17 cellular contexts compared by ENCODE assay signal in genomic region chr1:181486098-181486420, GRCh38. TPM values are rescaled to one million over a fixed set of nuclear protein-coding genes. Genes with fewer than 3 reads are reported as not detected.
DNase-seq lines count a peak whose midpoint lies in the region; FAIRE-seq and TF ChIP-seq lines count a peak whose summit lies in the region.
"Had no signal": no experiment of that assay in that cellular context is flagged by ENCODE, and none has a peak within 500 bp of the region (broad histone marks: within the 10 kb centered on the region; RNA-seq: fewer than 3 reads in every experiment).

No MANE protein-coding gene starts in this region.

- DNase-seq in activated naive CD4-positive, alpha-beta T cell treated with anti-CD3 and anti-CD28 coated beads for 36 hours = no peak
- no peak for DNase-seq in H9
- no peak for DNase-seq in epithelial cell of proximal tubule (ENCODE audit: low read depth)
- DNase-seq in D721Med (ENCODE audit: insufficient read length, low spot score) = no peak
- DNase-seq in stimulated activated CD4-positive, alpha-beta T cell treated with anti-CD3 and anti-CD28 coated beads, Interleukin-4, amount 100 ng/mL, for 4 hours = no peak
- no peak for DNase-seq in GDM1 (lab: John Stamatoyannopoulos, UW)
- DNase-seq: activated gamma-delta T cell treated with Interleukin-2 at 50 U/mL for 16 hours, cortex of kidney, NCI-H446 had no signal

- H2BK5ac ChIP-seq in H9 (ENCODE audit: insufficient read length, low read length) = no peak overlapping the region

- H3K27ac ChIP-seq in H9 (ENCODE audit: insufficient read length, low read depth, low read length) = no peak overlapping the region
- no peak overlapping the region for H3K27ac ChIP-seq in parathyroid adenoma
- H3K27ac ChIP-seq: upper lobe of left lung had no signal

- H3K79me2 ChIP-seq in H9 (ENCODE audit: insufficient read depth, low read length) = no peaks in the 10 kb centered on the region
- H3K79me2 ChIP-seq in parathyroid adenoma = no peaks in the 10 kb centered on the region

- CTCF ChIA-PET in activated naive CD4-positive, alpha-beta T cell treated with anti-CD3 and anti-CD28 coated beads for 36 hours (lab: Charles Lee) = interaction anchor here (0.7 kb wide), 1 partner anchor 15 kb away, joined by 3 read pairs; no protein-coding TSS in a partner anchor

- H3K4ac ChIP-seq in H9 (ENCODE audit: low read depth, low read length) = no peak overlapping the region

- H3K27ac Mint-ChIP-seq in activated naive CD4-positive, alpha-beta T cell treated with anti-CD3 and anti-CD28 coated beads, Interleukin-2, amount 50 U/mL, for 24 hours = no peak overlapping the region
- H3K27ac Mint-ChIP-seq in activated naive CD4-positive, alpha-beta T cell treated with anti-CD3 and anti-CD28 coated beads for 36 hours = no peak overlapping the region
- H3K27ac Mint-ChIP-seq in H9 = 0 out of 7 replicates have a peak overlapping the region, but pooled peaks of 1 of the 3 experiments have one; percentile 46
- H3K27ac Mint-ChIP-seq: natural killer cell treated with Interleukin-12 subunit alpha and Interleukin-12 subunit beta and Interleukin-15 and Interleukin-18, amount 100 ng/mL, for 72 hours; stimulated activated naive B cell treated with anti-CD40 and anti-IgM and Interleukin-4, amounts not matched to agents 10 μg/mL and 1 μg/mL and 100 μg/mL, for 72 hours had no signal

- H2BK20ac ChIP-seq in H9 (ENCODE audit: low read depth, low read length, poor library complexity, severe bottlenecking) = no peak overlapping the region

- peak overlapping the region; percentile 41 for H2AFZ ChIP-seq in H9 (ENCODE audit: low read length)
- H2AFZ ChIP-seq in parathyroid adenoma = no peak overlapping the region

- no peak overlapping the region for H3K4me3 ChIP-seq in epithelial cell of proximal tubule (ENCODE audit: low read depth, low read length)
- no peak overlapping the region for H3K4me3 ChIP-seq in parathyroid adenoma (ENCODE audit: low read depth, low read length)
- H3K4me3 ChIP-seq: K562, lung, upper lobe of left lung had no signal

- TF ChIP-seq CTCF in H9 (conservative IDR thresholded peaks at IDR 0.05) (peak; percentile 36; the same call in 2 of the 3 replicates), epithelial cell of proximal tubule (conservative IDR thresholded peaks at IDR 0.05; ENCODE audit: low read depth, low read length) (peak; percentile 8), parathyroid adenoma (IDR thresholded peaks at IDR 0.05) (no peak), D721Med (IDR thresholded peaks at IDR 0.05; ENCODE audit: insufficient read depth, missing control alignments) (no peak)

- H2AK5ac ChIP-seq in H9 (ENCODE audit: insufficient read length, low read length) = no peak overlapping the region

- FAIRE-seq in D721Med (lab: Jason Lieb, UNC) = no peak
- FAIRE-seq: K562 had no signal

- H3K27me3 ChIP-seq in H9 (ENCODE audit: insufficient read depth, low read length) (peaks cover 44% of the 10 kb centered on the region), parathyroid adenoma (ENCODE audit: control insufficient read depth, insufficient read depth, low read length) (no peaks in the 10 kb centered on the region)

- H3K36me3 Mint-ChIP-seq in activated naive CD4-positive, alpha-beta T cell treated with anti-CD3 and anti-CD28 coated beads, Interleukin-2, amount 50 U/mL, for 24 hours = no peaks in the 10 kb centered on the region
- no peaks in the 10 kb centered on the region for H3K36me3 Mint-ChIP-seq in activated naive CD4-positive, alpha-beta T cell treated with anti-CD3 and anti-CD28 coated beads for 36 hours (ENCODE audit: low read depth)
- H3K36me3 Mint-ChIP-seq in H9 (ENCODE audit: insufficient read depth in 1 of 3, low read depth in 3 of 3) = peaks cover 0 to 4% (median 0%) of the 10 kb centered on the region in 3 experiments; a peak in 2 of 7 replicates
- H3K36me3 Mint-ChIP-seq: natural killer cell treated with Interleukin-12 subunit alpha and Interleukin-12 subunit beta and Interleukin-15 and Interleukin-18, amount 100 ng/mL, for 72 hours had no signal

- no peak overlapping the region for H2BK120ac ChIP-seq in H9 (ENCODE audit: low read depth, low read length, poor library complexity, severe bottlenecking)

- no peak overlapping the region for H3K56ac ChIP-seq in H9 (ENCODE audit: insufficient read length, low read depth, low read length)

- H4K91ac ChIP-seq in H9 (ENCODE audit: insufficient read length, low read depth, low read length) = no peak overlapping the region

- no peak overlapping the region for H4K5ac ChIP-seq in H9 (ENCODE audit: insufficient read length, low read depth, low read length)

- no peak overlapping the region for H2BK15ac ChIP-seq in H9 (ENCODE audit: low read depth, low read length)

- no peaks in the 10 kb centered on the region for H3K9me3 ChIP-seq in H9 (ENCODE audit: control insufficient read depth, low read depth, low read length)
- H3K9me3 ChIP-seq in parathyroid adenoma (ENCODE audit: control insufficient read depth, low read length) = no peaks in the 10 kb centered on the region
- H3K9me3 ChIP-seq: upper lobe of left lung had no signal

- H3K36me3 ChIP-seq in parathyroid adenoma (ENCODE audit: control insufficient read depth, insufficient read depth, low read length) = no peaks in the 10 kb centered on the region
- H3K36me3 ChIP-seq: upper lobe of left lung had no signal

- H3K4me1 ChIP-seq in H9 (ENCODE audit: insufficient read depth, low read length) = no peaks in the 10 kb centered on the region
- no peaks in the 10 kb centered on the region for H3K4me1 ChIP-seq in parathyroid adenoma

- no CpG with 5 or more reads among the region's 8 CpGs for WGBS in H9 (ENCODE audit: extremely low coverage, insufficient read length, low lambda C conversion rate)

- H3K9ac ChIP-seq in H9 (ENCODE audit: extremely low read depth, insufficient read length, low read length) (no peak overlapping the region), parathyroid adenoma (no peak overlapping the region)

- H3K9me3 Mint-ChIP-seq in activated naive CD4-positive, alpha-beta T cell treated with anti-CD3 and anti-CD28 coated beads, Interleukin-2, amount 50 U/mL, for 24 hours = no peaks in the 10 kb centered on the region
- H3K9me3 Mint-ChIP-seq in activated naive CD4-positive, alpha-beta T cell treated with anti-CD3 and anti-CD28 coated beads for 36 hours = no peaks in the 10 kb centered on the region
- peaks cover 0 to 5% of the 10 kb centered on the region in 2 experiments; a peak in 2 of 5 replicates for H3K9me3 Mint-ChIP-seq in H9
- H3K9me3 Mint-ChIP-seq: natural killer cell treated with Interleukin-12 subunit alpha and Interleukin-12 subunit beta and Interleukin-15 and Interleukin-18, amount 100 ng/mL, for 72 hours; stimulated activated naive B cell treated with anti-CD40 and anti-IgM and Interleukin-4, amounts not matched to agents 10 μg/mL and 1 μg/mL and 100 μg/mL, for 72 hours had no signal

- peaks cover 66% of the 10 kb centered on the region for H3K27me3 Mint-ChIP-seq in activated naive CD4-positive, alpha-beta T cell treated with anti-CD3 and anti-CD28 coated beads, Interleukin-2, amount 50 U/mL, for 24 hours
- H3K27me3 Mint-ChIP-seq in activated naive CD4-positive, alpha-beta T cell treated with anti-CD3 and anti-CD28 coated beads for 36 hours (ENCODE audit: low read depth) = peaks cover 74% of the 10 kb centered on the region
- H3K27me3 Mint-ChIP-seq in H9 (ENCODE audit: low read depth) = peaks cover 96% of the 10 kb centered on the region

- H3T11ph ChIP-seq in H9 (ENCODE audit: low read length) = no peak overlapping the region

- H3K4me1 Mint-ChIP-seq in activated naive CD4-positive, alpha-beta T cell treated with anti-CD3 and anti-CD28 coated beads, Interleukin-2, amount 50 U/mL, for 24 hours = peaks cover 25% of the 10 kb centered on the region
- peaks cover 20% of the 10 kb centered on the region for H3K4me1 Mint-ChIP-seq in activated naive CD4-positive, alpha-beta T cell treated with anti-CD3 and anti-CD28 coated beads for 36 hours (ENCODE audit: low read depth)
- peaks cover 25 to 38% of the 10 kb centered on the region in 2 experiments for H3K4me1 Mint-ChIP-seq in H9

- H3K14ac ChIP-seq in H9 (ENCODE audit: insufficient read depth, low read length) = no peak overlapping the region

- no peaks in the 10 kb centered on the region for H4K20me1 ChIP-seq in H9 (ENCODE audit: control insufficient read depth, insufficient read depth, insufficient read length)

- H4K8ac ChIP-seq in H9 (replicated peaks; ENCODE audit: insufficient read length, low read depth, low read length) = no peak overlapping the region

- intact Hi-C loops in activated naive CD4-positive, alpha-beta T cell treated with anti-CD3 and anti-CD28 coated beads for 36 hours (cut with micrococcal nuclease) = no loop called here

- H3K23me2 ChIP-seq in H9 (ENCODE audit: insufficient read length, low read depth, low read length, poor library complexity, severe bottlenecking) = peaks cover 13% of the 10 kb centered on the region

- peak overlapping the region; percentile 26 for H3K4me2 ChIP-seq in H9 (ENCODE audit: insufficient read depth, insufficient read length, low read length)
- peak overlapping the region; percentile 38 for H3K4me2 ChIP-seq in parathyroid adenoma (ENCODE audit: low read length)

- H3K79me1 ChIP-seq in H9 (ENCODE audit: insufficient read depth, low read depth, low read length, poor library complexity, severe bottlenecking) = no peaks in the 10 kb centered on the region

- H3K23ac ChIP-seq in H9 (ENCODE audit: insufficient read length, low read depth, low read length) = no peak overlapping the region

- H2BK12ac ChIP-seq in H9 (ENCODE audit: insufficient read length, low read depth, low read length) = no peak overlapping the region

- H3K4me3 Mint-ChIP-seq in activated naive CD4-positive, alpha-beta T cell treated with anti-CD3 and anti-CD28 coated beads, Interleukin-2, amount 50 U/mL, for 24 hours = peak overlapping the region; percentile 47
- H3K4me3 Mint-ChIP-seq in activated naive CD4-positive, alpha-beta T cell treated with anti-CD3 and anti-CD28 coated beads for 36 hours = no peak overlapping the region
- H3K4me3 Mint-ChIP-seq in H9 = peak overlapping the region; percentile 54 to 69
- H3K4me3 Mint-ChIP-seq: natural killer cell treated with Interleukin-12 subunit alpha and Interleukin-12 subunit beta and Interleukin-15 and Interleukin-18, amount 100 ng/mL, for 72 hours had no signal

- H3K18ac ChIP-seq in H9 (ENCODE audit: insufficient read length, low read depth, low read length) = no peak overlapping the region

RNA-seq across cellular contexts. Expression of gene CACNA1E, which starts 2.7 kb away (rescaled TPM):
- not detected for total RNA-seq in activated naive CD4-positive, alpha-beta T cell treated with anti-CD3 and anti-CD28 coated beads for 36 hours
- 0.46 and 0.55 TPM in 2 replicates for total RNA-seq in H9 (2021)
- 0.06 TPM in 1 of 2 replicates, not detected in the other for total RNA-seq in epithelial cell of proximal tubule
- total RNA-seq: fibroblast of lung had no signal

Comparison
In these comparisons a context has a peak if more than half of its experiments do, and no peak if none do; other contexts are left out.
1. CTCF ChIP-seq: peak in H9 (single experiment) and epithelial cell of proximal tubule (single experiment); none in parathyroid adenoma (single experiment) and D721Med (single experiment).